1 cellular context compared by ENCODE assay signal in genomic region chr17:40111221-40112128, GRCh38.
TF ChIP-seq lines count a peak whose summit lies in the region.

No MANE protein-coding gene starts in this region.

TF ChIP-seq in HEK293, 187 proteins besides CTCF, POLR2A, EP300 and RAD21 (continued from another document and continues in another):
- TF ChIP-seq ZNF518A (tag by site-specific recombination; conservative IDR thresholded peaks at IDR 0.05; ENCODE audit: low read depth) (no peak), ZNF580 (tag by site-specific recombination; IDR thresholded peaks at IDR 0.05) (no peak), SETDB1 (IDR thresholded peaks at IDR 0.05; ENCODE audit: insufficient read length, low read length) (no peak), ZXDB (tag by site-specific recombination; IDR thresholded peaks at IDR 0.05) (peak; percentile 77), ZNF292 (tag by site-specific recombination; IDR thresholded peaks at IDR 0.05; ENCODE audit: borderline replicate concordance, low read depth) (no peak), ZFP3 (tag by site-specific recombination; IDR thresholded peaks at IDR 0.05; ENCODE audit: low read depth) (no peak), ZNF791 (tag by site-specific recombination; IDR thresholded peaks at IDR 0.05) (no peak), ZNF148 (tag by site-specific recombination; IDR thresholded peaks at IDR 0.05; ENCODE audit: borderline replicate concordance) (no peak), PRDM2 (tag by site-specific recombination; IDR thresholded peaks at IDR 0.05; ENCODE audit: borderline replicate concordance) (no peak), ZBTB49 (tag by site-specific recombination; IDR thresholded peaks at IDR 0.05; ENCODE audit: low read depth) (no peak), ZNF114 (tag by site-specific recombination; IDR thresholded peaks at IDR 0.05) (no peak), TRIM28 (IDR thresholded peaks at IDR 0.05; ENCODE audit: borderline replicate concordance, low read length) (peak; percentile 72; the same call in 1 of the 2 replicates), ZNF146 (tag by site-specific recombination; IDR thresholded peaks at IDR 0.05) (no peak), ZNF350 (tag by site-specific recombination; IDR thresholded peaks at IDR 0.05) (no peak), ZNF426 (tag by site-specific recombination; IDR thresholded peaks at IDR 0.05) (no peak), WT1 (tag by site-specific recombination; IDR thresholded peaks at IDR 0.05) (peak; percentile 79), ZNF26 (tag by site-specific recombination; IDR thresholded peaks at IDR 0.05) (no peak), ZNF202 (tag by site-specific recombination; IDR thresholded peaks at IDR 0.05; ENCODE audit: borderline replicate concordance) (no peak), ZSCAN5A (tag by site-specific recombination; IDR thresholded peaks at IDR 0.05) (0 out of 2 replicates have a peak, but pooled peaks have one; percentile 11), ZNF311 (tag by site-specific recombination; IDR thresholded peaks at IDR 0.05; ENCODE audit: borderline replicate concordance) (no peak), ZBTB17 (tag by site-specific recombination; IDR thresholded peaks at IDR 0.05) (peak; percentile 53), ZBTB26 (tag by site-specific recombination; optimal IDR thresholded peaks at IDR 0.05) (no peak), YY2 (tag by site-specific recombination; IDR thresholded peaks at IDR 0.05) (no peak), ZNF169 (tag by site-specific recombination; IDR thresholded peaks at IDR 0.05) (no peak), ZSCAN18 (tag by site-specific recombination; IDR thresholded peaks at IDR 0.05) (no peak), ZNF239 (tag by site-specific recombination; IDR thresholded peaks at IDR 0.05) (no peak), FEZF1 (tag by site-specific recombination; IDR thresholded peaks at IDR 0.05) (0 out of 2 replicates have a peak, but pooled peaks have one; percentile 13), ZNF302 (tag by site-specific recombination; IDR thresholded peaks at IDR 0.05; ENCODE audit: low read depth) (no peak), ZNF24 (tag by site-specific recombination; IDR thresholded peaks at IDR 0.05) (no peak), ZNF175 (tag by site-specific recombination; IDR thresholded peaks at IDR 0.05) (no peak)
